8 cellular contexts compared by ENCODE assay signal in genomic region chr10:78406648-78407008, GRCh38.
A peak's percentile ranks its signal among the peaks of the same experiment; 100 is the strongest.
DNase-seq lines count a peak whose midpoint lies in the region; ATAC-seq, FAIRE-seq and TF ChIP-seq lines count a peak whose summit lies in the region.

No MANE protein-coding gene starts in this region.

- H3K4me3 ChIP-seq in fibroblast of pulmonary artery (replicated peaks; ENCODE audit: low read depth, low read length) (peak overlapping the region; percentile 44), pancreas (peak overlapping the region in 3 of 4 donors; percentile 5 to 36 (median 21)), lower leg skin (ENCODE audit: low read depth, poor library complexity, severe bottlenecking) (no peak overlapping the region)

- H3K27ac ChIP-seq in VCaP (peak overlapping the region; percentile 62; the same call in 1 of the 2 replicates), pancreas (peak overlapping the region in 1 of 4 donors; percentile 87)

- peaks cover 0 to 4% (median 0%) of the 10 kb centered on the region in 4 donors for H3K27me3 ChIP-seq in pancreas

- H3K36me3 ChIP-seq in pancreas = no peaks in the 10 kb centered on the region

- peak overlapping the region; percentile 62 for H3K4me3 Mint-ChIP-seq in Calu3 (ENCODE audit: low read depth, unreplicated experiment)

- no peaks in the 10 kb centered on the region for H3K9me3 Mint-ChIP-seq in Calu3 (ENCODE audit: low read depth, unreplicated experiment)

- no TSS peak for BruUV-seq in Calu3 (replicated peaks; lab: Mats Ljungman, UMichigan)

- peaks cover 7% of the 10 kb centered on the region for H3K36me3 Mint-ChIP-seq in Calu3 (ENCODE audit: insufficient read depth, unreplicated experiment)

- H3K27me3 Mint-ChIP-seq in Calu3 (ENCODE audit: unreplicated experiment) = peaks cover 94% of the 10 kb centered on the region

- H3K27ac Mint-ChIP-seq in Calu3 (ENCODE audit: unreplicated experiment) = peak overlapping the region; percentile 59

- no peaks in the 10 kb centered on the region for H3K9me3 ChIP-seq in pancreas

- no peak for TF ChIP-seq CTCF in Calu3 (IDR thresholded peaks at IDR 0.05; ENCODE audit: unreplicated experiment)
- TF ChIP-seq CTCF in VCaP (conservative IDR thresholded peaks at IDR 0.05) = no peak
- no peak for TF ChIP-seq CTCF in fibroblast of pulmonary artery (IDR thresholded peaks at IDR 0.05; ENCODE audit: low read length, missing control alignments)
- no peak for TF ChIP-seq CTCF in pancreas (IDR thresholded peaks at IDR 0.05)
- TF ChIP-seq CTCF in lower leg skin (IDR thresholded peaks at IDR 0.05) = no peak

- DNase-seq in Calu3 = no peak
- no peak for DNase-seq in fibroblast of pulmonary artery (ENCODE audit: low read depth)
- DNase-seq in pancreas = no peak
- DNase-seq in H4 (ENCODE audit: low spot score) = no peak
- DNase-seq in lower leg skin (ENCODE audit: low spot score in 2 of 2) = no peak

- 10% methylated on average over 10 of the region's 10 CpGs for WGBS in pancreas, 2 donors
- WGBS in lower leg skin, 2 donors = 29 to 40% methylated on average over 10 of the region's 10 CpGs

- no peak for TF ChIP-seq POLR2A in lower leg skin (IDR thresholded peaks at IDR 0.05)

- peaks cover 7% of the 10 kb centered on the region for H3K4me1 Mint-ChIP-seq in Calu3 (ENCODE audit: low read depth, unreplicated experiment)

- H3K4me1 ChIP-seq in pancreas = peaks cover 9 to 29% (median 9%) of the 10 kb centered on the region in 3 donors

- CTCF ChIA-PET in Calu3 (lab: Charles Lee) = interaction anchor here (0.7 kb wide), 1 partner anchor 25 kb away, joined by 3 read pairs; no protein-coding TSS in a partner anchor

- ATAC-seq in pancreas (peak in 2 of 4 donors; percentile 2 to 5), HG02938 (IDR thresholded peaks at IDR 0.05; ENCODE audit: unreplicated experiment) (no peak), GM21717 (IDR thresholded peaks at IDR 0.05; ENCODE audit: unreplicated experiment) (no peak)

- no peak for FAIRE-seq in pancreas (lab: Jason Lieb, UNC)

- intact Hi-C loops in Calu3 (cut with micrococcal nuclease; ENCODE audit: unreplicated experiment) = loop anchor here (10.0 kb wide), 1 partner anchor 362 kb away; no protein-coding TSS in a partner anchor
- intact Hi-C loops in pancreas (cut with DNase I) = no loop called here
- intact Hi-C loops in lower leg skin (cut with DNase I; ENCODE audit: low total_unique reads) = no loop called here
